In the genomic region with DNA sequence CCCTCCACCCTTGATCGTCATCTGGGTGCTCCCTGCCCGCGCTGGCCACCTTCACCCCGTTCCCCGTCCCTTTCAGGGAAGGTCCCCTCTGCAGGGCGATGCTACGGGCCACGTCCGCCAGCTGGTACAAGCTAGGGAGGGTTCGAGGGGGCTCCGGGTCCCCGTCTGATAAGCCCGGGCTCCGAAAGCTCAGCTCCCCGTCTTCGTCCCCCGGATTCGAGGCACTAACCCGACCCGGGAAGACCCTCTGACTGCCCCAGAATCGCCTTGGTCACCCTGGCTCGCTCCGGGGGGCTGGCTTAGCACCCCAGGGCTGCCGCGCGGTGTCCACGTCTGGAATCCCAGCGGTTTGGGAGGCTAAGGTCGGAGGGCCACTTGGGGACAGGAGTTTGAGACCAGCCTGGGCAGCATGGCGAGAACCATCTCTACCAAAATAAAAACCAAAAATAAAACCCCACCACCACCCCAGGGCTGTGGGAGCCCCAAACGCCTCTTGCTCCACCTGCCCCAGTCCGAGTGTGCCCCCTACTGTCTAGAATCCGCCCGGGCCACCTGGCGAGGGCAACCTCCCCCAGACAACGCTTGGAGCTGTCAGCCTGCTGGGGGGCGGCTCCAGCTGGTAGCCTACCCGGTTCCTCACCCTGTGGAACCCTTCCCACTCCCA, we compare ENCODE assay signal across 8 cellular contexts. TPM values are rescaled to one million over a fixed set of nuclear protein-coding genes. Genes with fewer than 3 reads are reported as not detected.
DNase-seq lines count a peak whose midpoint lies in the region; ATAC-seq and TF ChIP-seq lines count a peak whose summit lies in the region.

No MANE protein-coding gene starts in this region.

- H3K9me3 Mint-ChIP-seq in endothelial cell (ENCODE audit: unreplicated experiment) = no peaks in the 10 kb centered on the region
- H3K9me3 Mint-ChIP-seq in stimulated activated naive B cell treated with anti-CD40 and anti-IgM and Interleukin-4, amounts not matched to agents 10 μg/mL and 1 μg/mL and 100 μg/mL, for 72 hours = peaks cover 2 to 4% of the 10 kb centered on the region in 2 donors

- H3K36me3 Mint-ChIP-seq in endothelial cell (ENCODE audit: low read depth, unreplicated experiment) = peaks cover 11% of the 10 kb centered on the region
- H3K36me3 Mint-ChIP-seq in stimulated activated naive B cell treated with anti-CD40 and anti-IgM and Interleukin-4, amounts not matched to agents 10 μg/mL and 1 μg/mL and 100 μg/mL, for 72 hours = peaks cover 27 to 38% of the 10 kb centered on the region in 2 donors

- peak; percentile 13 to 20 for ATAC-seq in stimulated activated naive B cell treated with anti-CD40 and anti-IgM and Interleukin-4, amounts not matched to agents 10 μg/mL and 1 μg/mL and 100 μg/mL, for 72 hours (replicated peaks)
- no peak for ATAC-seq in HG02981 (IDR thresholded peaks at IDR 0.05; ENCODE audit: unreplicated experiment)

- peak overlapping the region; percentile 88 for H3K27ac ChIP-seq in muscle layer of colon (ENCODE audit: low read depth, low read length)

- H3K27ac Mint-ChIP-seq in endothelial cell (ENCODE audit: unreplicated experiment) = peak overlapping the region; percentile 76
- H3K27ac Mint-ChIP-seq in stimulated activated naive B cell treated with anti-CD40 and anti-IgM and Interleukin-4, amounts not matched to agents 10 μg/mL and 1 μg/mL and 100 μg/mL, for 72 hours = peak overlapping the region; percentile 94

- H3K4me3 Mint-ChIP-seq in endothelial cell (ENCODE audit: unreplicated experiment) = peak overlapping the region; percentile 85
- H3K4me3 Mint-ChIP-seq in stimulated activated naive B cell treated with anti-CD40 and anti-IgM and Interleukin-4, amounts not matched to agents 10 μg/mL and 1 μg/mL and 100 μg/mL, for 72 hours = peak overlapping the region; percentile 88 to 96

- no peaks in the 10 kb centered on the region for H3K36me3 ChIP-seq in muscle layer of colon (ENCODE audit: insufficient read depth, low read length)

- H3K27me3 ChIP-seq in muscle layer of colon (ENCODE audit: control insufficient read depth in 1 of 2, insufficient read depth in 2 of 2, low read length in 2 of 2) = no peaks in the 10 kb centered on the region

- TF ChIP-seq CTCF in GM12872 (IDR thresholded peaks at IDR 0.05; ENCODE audit: insufficient read depth, low read depth, low read length) (peak; percentile 79), endothelial cell (IDR thresholded peaks at IDR 0.05; ENCODE audit: unreplicated experiment) (peak; percentile 58)

- H3K9ac ChIP-seq in muscle layer of colon (ENCODE audit: low read length) = peak overlapping the region; percentile 68

- peak overlapping the region; percentile 86 to 90 for H3K4me3 ChIP-seq in muscle layer of colon (ENCODE audit: low read depth in 1 of 2, low read length in 2 of 2)

- H3K4me1 Mint-ChIP-seq in endothelial cell (ENCODE audit: unreplicated experiment) = peaks cover 34% of the 10 kb centered on the region
- peaks cover 34 to 61% of the 10 kb centered on the region in 2 donors for H3K4me1 Mint-ChIP-seq in stimulated activated naive B cell treated with anti-CD40 and anti-IgM and Interleukin-4, amounts not matched to agents 10 μg/mL and 1 μg/mL and 100 μg/mL, for 72 hours

- DNase-seq in NCI-H2171 treated with DMSO at 0.1 percent for 48 hours (lab: John Stamatoyannopoulos, UW) (peak; percentile 67), endothelial cell (ENCODE audit: low spot score) (peak; percentile 81), DMS153 treated with DMSO at 0.1 percent for 48 hours (lab: John Stamatoyannopoulos, UW; ENCODE audit: unreplicated experiment) (no peak)
- peak; percentile 89 for DNase-seq in activated CD8-positive, alpha-beta memory T cell treated with anti-CD3 and anti-CD28 coated beads for 24 hours
- peak; percentile 70 for DNase-seq in stimulated activated naive B cell treated with anti-CD40 and anti-IgM and Interleukin-4, amounts not matched to agents 10 μg/mL and 1 μg/mL and 100 μg/mL, for 72 hours

- peaks cover 19% of the 10 kb centered on the region for H3K27me3 Mint-ChIP-seq in endothelial cell (ENCODE audit: unreplicated experiment)
- no peaks in the 10 kb centered on the region for H3K27me3 Mint-ChIP-seq in stimulated activated naive B cell treated with anti-CD40 and anti-IgM and Interleukin-4, amounts not matched to agents 10 μg/mL and 1 μg/mL and 100 μg/mL, for 72 hours

- peaks cover 22% of the 10 kb centered on the region for H3K4me1 ChIP-seq in muscle layer of colon (ENCODE audit: insufficient read depth, low read length)

- no peaks in the 10 kb centered on the region for H3K9me3 ChIP-seq in muscle layer of colon (ENCODE audit: low read length)

RNA-seq across cellular contexts. Expression of a gene that starts 1.1 kb away (rescaled TPM):
- total RNA-seq in endothelial cell (ENCODE audit: unreplicated experiment) = 71.4 TPM

RNA-seq across cellular contexts. Expression of a gene that starts 15.8 kb away (rescaled TPM):
- 289 TPM for total RNA-seq in endothelial cell (ENCODE audit: unreplicated experiment)

RNA-seq across cellular contexts. Expression of a gene that starts 19.9 kb away (rescaled TPM):
- total RNA-seq in endothelial cell (ENCODE audit: unreplicated experiment) = 14.2 TPM

RNA-seq across cellular contexts. Expression of a gene that starts 54.9 kb away (rescaled TPM):
- total RNA-seq in endothelial cell (ENCODE audit: unreplicated experiment) = 295 TPM
